In the genomic region with DNA sequence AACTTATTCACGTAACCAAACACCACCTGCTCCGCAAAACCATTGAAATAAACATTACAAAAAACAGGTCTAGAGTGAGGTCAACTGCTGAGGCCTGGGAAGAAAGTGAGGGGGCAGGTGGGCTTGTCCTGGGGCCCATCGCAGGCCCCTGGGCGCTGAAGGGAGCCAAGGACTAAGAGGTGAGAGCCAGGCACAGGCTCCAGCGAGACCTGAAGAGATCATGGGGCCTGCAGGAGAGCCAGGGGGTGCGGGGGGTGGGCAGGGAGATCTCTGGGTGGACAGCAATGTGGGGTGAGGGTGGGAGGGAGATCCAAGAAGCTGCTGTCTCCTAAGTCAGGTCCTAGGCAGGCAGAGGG, we compare ENCODE assay signal across 11 cellular contexts. TPM values are rescaled to one million over a fixed set of nuclear protein-coding genes. Genes with fewer than 3 reads are reported as not detected.
DNase-seq lines count a peak whose midpoint lies in the region; ATAC-seq and TF ChIP-seq lines count a peak whose summit lies in the region.
"Had no signal": no experiment of that assay in that cellular context is flagged by ENCODE, and none has a peak within 500 bp of the region (broad histone marks: within the 10 kb centered on the region; RNA-seq: fewer than 3 reads in every experiment).

No MANE protein-coding gene starts in this region.

- H3K9me2 ChIP-seq in PC-3 (replicated peaks; ENCODE audit: low read length) (no peaks in the 10 kb centered on the region), GM23248 (ENCODE audit: insufficient read depth) (no peaks in the 10 kb centered on the region)

- H3K4me1 Mint-ChIP-seq in endothelial cell (ENCODE audit: unreplicated experiment), result peaks cover 35% of the 10 kb centered on the region

- H3K4me1 ChIP-seq in PC-3 (ENCODE audit: insufficient read depth, low read length) (peaks cover 41% of the 10 kb centered on the region), esophagus (ENCODE audit: control insufficient read depth in 2 of 2, insufficient read depth in 2 of 2, low read length in 1 of 2) (peaks cover 2 to 11% of the 10 kb centered on the region in 2 donors), mucosa of stomach (ENCODE audit: control insufficient read depth, insufficient read depth, low read length) (peaks cover 32% of the 10 kb centered on the region), vagina (peaks cover 39% of the 10 kb centered on the region), GM23248 (ENCODE audit: insufficient read depth) (0 out of 2 replicates have a peak, but pooled peaks cover 4% of the 10 kb centered on the region)

- TF ChIP-seq POLR2A in vagina (IDR thresholded peaks at IDR 0.05), result no peak

- CTCF ChIA-PET in PC-3 (lab: Charles Lee), result interaction anchor here (0.7 to 2.1 kb wide), 6 partner anchors 25 to 226 kb away, joined by 3 to 15 read pairs (median 6); no protein-coding TSS in a partner anchor

- H4K20me1 ChIP-seq in PC-3 (ENCODE audit: low read length) (peaks cover 38% of the 10 kb centered on the region), GM23248 (ENCODE audit: insufficient read depth) (no peaks in the 10 kb centered on the region)

- 60 to 79% methylated on average over 6 of the region's 6 CpGs for WGBS in esophagus, 2 donors
- WGBS in GM23248 (ENCODE audit: low coverage in 1 of 2, low lambda C conversion rate in 2 of 2, missing lambda C conversion rate in 2 of 2), 2 experiments, result 92 to 95% methylated on average over 5 to 6 of the region's 6 CpGs

- H3K36me3 ChIP-seq in PC-3 (ENCODE audit: low read depth, low read length), result no peaks in the 10 kb centered on the region; the same call in 1 of the 2 replicates
- H3K36me3 ChIP-seq in esophagus (ENCODE audit: control insufficient read depth in 2 of 2, insufficient read depth in 2 of 2, low read length in 1 of 2), result peaks cover 0 to 10% of the 10 kb centered on the region in 2 donors
- H3K36me3 ChIP-seq in mucosa of stomach (ENCODE audit: control insufficient read depth, insufficient read depth, low read length), result no peaks in the 10 kb centered on the region
- no peaks in the 10 kb centered on the region for H3K36me3 ChIP-seq in vagina
- H3K36me3 ChIP-seq in GM23248 (ENCODE audit: low read depth), result no peaks in the 10 kb centered on the region

- BruUV-seq in PC-3 (replicated peaks; lab: Mats Ljungman, UMichigan), result no TSS peak

- H3K9me3 ChIP-seq in PC-3 (ENCODE audit: low read length), result no peaks in the 10 kb centered on the region
- no peaks in the 10 kb centered on the region for H3K9me3 ChIP-seq in esophagus (ENCODE audit: control insufficient read depth in 2 of 2, insufficient read depth in 1 of 2, low read depth in 1 of 2, low read length in 1 of 2)
- no peaks in the 10 kb centered on the region for H3K9me3 ChIP-seq in mucosa of stomach (ENCODE audit: control insufficient read depth, low read length)
- H3K9me3 ChIP-seq in vagina, result no peaks in the 10 kb centered on the region
- no peaks in the 10 kb centered on the region for H3K9me3 ChIP-seq in GM23248 (ENCODE audit: low read depth)

- H3K4me3 ChIP-seq in PC-3 (ENCODE audit: low read length) (peak overlapping the region; percentile 78), esophagus (ENCODE audit: low read depth in 1 of 2, low read length in 2 of 2) (peak overlapping the region; percentile 39 to 49), mucosa of stomach (ENCODE audit: low read length) (peak overlapping the region; percentile 36), vagina (peak overlapping the region in 1 of 2 donors; percentile 25), GM23248 (no peak overlapping the region)

- intact Hi-C loops in PC-3 (cut with micrococcal nuclease) (loop anchor here (1.0 to 5.0 kb wide), 3 partner anchors 29 to 108 kb away; partner anchors contain the start of gene MAP3K14), vagina (cut with DNase I) (no loop called here)

- peak overlapping the region; percentile 94 for H3K4me2 ChIP-seq in PC-3 (ENCODE audit: low read length)
- H3K4me2 ChIP-seq in GM23248 (ENCODE audit: unreplicated experiment), result no peak overlapping the region

- H2AFZ ChIP-seq in PC-3 (ENCODE audit: low read length) (no peak overlapping the region), GM23248 (no peak overlapping the region)

- no peak overlapping the region for H3K4me3 Mint-ChIP-seq in endothelial cell (ENCODE audit: unreplicated experiment)
- H3K4me3 Mint-ChIP-seq: activated CD4-positive, alpha-beta T cell treated with anti-CD3 and anti-CD28 coated beads for 36 hours had no signal

- no peaks in the 10 kb centered on the region for H3K9me3 Mint-ChIP-seq in endothelial cell (ENCODE audit: unreplicated experiment)

- no peak for ATAC-seq in PC-3
- ATAC-seq: activated CD4-positive, alpha-beta T cell treated with anti-CD3 and anti-CD28 coated beads for 36 hours had no signal

- H3K9ac ChIP-seq in PC-3 (ENCODE audit: low read length) (peak overlapping the region; percentile 91), mucosa of stomach (ENCODE audit: low read length) (peak overlapping the region; percentile 78), GM23248 (no peak overlapping the region)

- H3F3A ChIP-seq in PC-3 (ENCODE audit: low read length, unreplicated experiment), result no peaks in the 10 kb centered on the region
- peaks cover 9% of the 10 kb centered on the region for H3F3A ChIP-seq in GM23248 (ENCODE audit: insufficient read depth)

- H3K27ac ChIP-seq in PC-3 (ENCODE audit: low read length) (peak overlapping the region; percentile 92), esophagus (ENCODE audit: low read depth in 2 of 2, low read length in 1 of 2) (peak overlapping the region; percentile 80 to 91), vagina (peak overlapping the region; percentile 63), GM23248 (no peak overlapping the region)

- in situ Hi-C loops in GM23248 (cut with MboI), result no loop called here

- H3K36me3 Mint-ChIP-seq in endothelial cell (ENCODE audit: low read depth, unreplicated experiment), result peaks cover 34% of the 10 kb centered on the region

- POLR2A ChIA-PET in PC-3 (lab: Charles Lee; ENCODE audit: unreplicated experiment), result no interaction called here

- H3K27me3 Mint-ChIP-seq in endothelial cell (ENCODE audit: unreplicated experiment), result peaks cover 17% of the 10 kb centered on the region

- H3K27me3 ChIP-seq in PC-3 (ENCODE audit: low read length) (no peaks in the 10 kb centered on the region), esophagus (ENCODE audit: control insufficient read depth in 1 of 2, insufficient read depth in 2 of 2, low read length in 2 of 2) (no peaks in the 10 kb centered on the region), mucosa of stomach (ENCODE audit: control insufficient read depth, insufficient read depth, low read length) (peaks cover 12% of the 10 kb centered on the region), vagina (no peaks in the 10 kb centered on the region), GM23248 (replicated peaks; ENCODE audit: insufficient read depth) (peaks cover 10% of the 10 kb centered on the region; the same call in 1 of the 2 replicates)

- DNase-seq in PC-3 (no peak), vagina (ENCODE audit: extremely low spot score in 2 of 2) (no peak), endothelial cell (ENCODE audit: low spot score) (no peak), GM23248 (no peak)
- no peak for DNase-seq in stimulated activated CD4-positive, alpha-beta T cell treated with anti-CD3 and anti-CD28 coated beads, Interleukin-4, amount 100 ng/mL, for 1 hour
- DNase-seq: activated CD4-positive, alpha-beta T cell treated with anti-CD3 and anti-CD28 coated beads for 36 hours; activated T-cell treated with anti-CD3 and anti-CD28 coated beads, Interleukin-2, amount 50 U/mL, for 48 hours; COR-L47; effector memory CD4-positive, alpha-beta T cell had no signal

- H3K79me2 ChIP-seq in PC-3 (ENCODE audit: low read length) (peaks cover 66% of the 10 kb centered on the region), GM23248 (ENCODE audit: insufficient read depth) (no peaks in the 10 kb centered on the region)

- no peak overlapping the region for H3K27ac Mint-ChIP-seq in endothelial cell (ENCODE audit: unreplicated experiment)
- H3K27ac Mint-ChIP-seq: activated CD4-positive, alpha-beta T cell treated with anti-CD3 and anti-CD28 coated beads for 36 hours had no signal

- TF ChIP-seq CTCF in PC-3 (conservative IDR thresholded peaks at IDR 0.05; ENCODE audit: low read depth, low read length) (no peak), vagina (IDR thresholded peaks at IDR 0.05) (no peak), endothelial cell (IDR thresholded peaks at IDR 0.05; ENCODE audit: unreplicated experiment) (no peak)

RNA-seq across cellular contexts. Expression of gene ARHGAP27, which starts 7.9 kb away (rescaled TPM):
- 119 and 134 TPM in 2 replicates for total RNA-seq in PC-3 (2014; rRNA removed)
- 100 to 1,000 TPM in 1 of 2 donors, 10 to 100 TPM in 1; 100.0 to 211 TPM for polyA plus RNA-seq in esophagus
- total RNA-seq in vagina, result 80.0 TPM
- total RNA-seq in endothelial cell (ENCODE audit: unreplicated experiment), result 155 TPM
- 1.3 and 3.4 TPM in 2 replicates for total RNA-seq in GM23248 (2014; rRNA removed; shearing (Covaris generic))
- 0.33 and 0.59 TPM in 2 replicates for polyA plus RNA-seq in GM23248 (2016; fragmentation: Nextera tagmentation; extraction: Ambion mirVana)

Comparison
In these comparisons a context has a peak if more than half of its experiments do, and no peak if none do; other contexts are left out.
1. RNA of gene ARHGAP27, which starts 7.9 kb away (total RNA-seq): 155 TPM in endothelial cell (single experiment), 119 to 134 TPM in PC-3 and 80.0 TPM in vagina (single experiment); 1.3 to 3.4 TPM in GM23248; every median in the first group is over 10 times any median in the second.